Comparison of ENCODE assay signal across 8 cellular contexts in genomic region chr15:89999676-90000174, GRCh38. TPM values are rescaled to one million over a fixed set of nuclear protein-coding genes. Genes with fewer than 3 reads are reported as not detected.
DNase-seq lines count a peak whose midpoint lies in the region; ATAC-seq and TF ChIP-seq lines count a peak whose summit lies in the region.

No MANE protein-coding gene starts in this region.

- intact Hi-C loops in heart left ventricle (cut with DNase I) = loop anchor here in 9 of 10 donors (2.0 to 10.0 kb wide), 8 partner anchors 65 to 107 kb away; partner anchors contain the start of genes AP3S2 (in 3 of the 9) and ARPIN (in 2 of the 9)

- no peaks in the 10 kb centered on the region for H3K27me3 ChIP-seq in heart left ventricle

- ATAC-seq in heart left ventricle (peak in 3 of 4 donors; percentile 16 to 62 (median 23)), GM21723 (IDR thresholded peaks at IDR 0.05; ENCODE audit: unreplicated experiment) (no peak), GM19455 (IDR thresholded peaks at IDR 0.05; ENCODE audit: unreplicated experiment) (no peak)

- no peaks in the 10 kb centered on the region for H3K9me3 ChIP-seq in heart left ventricle

- peaks cover 0 to 50% (median 25%) of the 10 kb centered on the region in 12 donors for H3K4me1 ChIP-seq in heart left ventricle

- peak; percentile 77 for DNase-seq in ELF-1 (ENCODE audit: low read depth, low spot score)
- peak in 4 of 5 donors; percentile 33 to 67 (median 36) for DNase-seq in heart left ventricle
- peak; percentile 15 for DNase-seq in renal cortical epithelial cell (ENCODE audit: low read depth)
- DNase-seq in stimulated activated CD4-positive, alpha-beta T cell treated with anti-CD3 and anti-CD28 coated beads, Interleukin-12 subunit alpha, Interleukin-12 subunit beta, amount 100 ng/mL, for 4 hours = no peak
- DNase-seq in superior temporal gyrus (ENCODE audit: extremely low spot score) = no peak

- H3K27ac ChIP-seq in heart left ventricle = peak overlapping the region in 11 of 12 donors; percentile 64 to 95 (median 83)

- H3K4me3 ChIP-seq in WI38 (ENCODE audit: low read depth, low read length) (peak overlapping the region; percentile 67), heart left ventricle (peak overlapping the region in 11 of 12 donors; percentile 22 to 87 (median 74))

- no peaks in the 10 kb centered on the region for H3K36me3 ChIP-seq in heart left ventricle

- no peak for TF ChIP-seq CTCF in WI38 (IDR thresholded peaks at IDR 0.05; ENCODE audit: low read depth, low read length)
- peak in 1 of 12 donors; percentile 6 for TF ChIP-seq CTCF in heart left ventricle (IDR thresholded peaks at IDR 0.05)

- TF ChIP-seq POLR2A in heart left ventricle (IDR thresholded peaks at IDR 0.05) = no peak

- 28 to 49% (median 40%) methylated on average over 11 to 13 of the region's 13 CpGs for WGBS in heart left ventricle, 4 donors

RNA-seq across cellular contexts. Expression of gene ZNF710, which starts 1.4 kb away (rescaled TPM):
- total RNA-seq in heart left ventricle (10 to 100 TPM in 1 of 9 donors, 1 to 10 TPM in 8; 2.9 to 22.4 (median 5.9) TPM), renal cortical epithelial cell (7.8 and 13.4 TPM in 2 replicates)
- 1 to 10 TPM; 3.4 to 6.1 TPM for polyA plus RNA-seq in heart left ventricle

Comparison
In these comparisons a context has a peak if more than half of its experiments do, and no peak if none do; other contexts are left out.
1. DNase-seq: peak in ELF-1 (single experiment), heart left ventricle (4 of 5) and renal cortical epithelial cell (single experiment); none in stimulated activated CD4-positive, alpha-beta T cell treated with anti-CD3 and anti-CD28 coated beads, Interleukin-12 subunit alpha, Interleukin-12 subunit beta, amount 100 ng/mL, for 4 hours (single experiment) and superior temporal gyrus (single experiment).
2. ATAC-seq: peak in heart left ventricle (3 of 4); none in GM21723 (single experiment) and GM19455 (single experiment).